23 cellular contexts compared by ENCODE assay signal in genomic region chr10:67119648-67120047, GRCh38.
DNase-seq lines count a peak whose midpoint lies in the region; FAIRE-seq and TF ChIP-seq lines count a peak whose summit lies in the region.
"Had no signal": no experiment of that assay in that cellular context is flagged by ENCODE, and none has a peak within 500 bp of the region (broad histone marks: within the 10 kb centered on the region; RNA-seq: fewer than 3 reads in every experiment).

No MANE protein-coding gene starts in this region.

- H3K4me3 ChIP-seq in astrocyte (ENCODE audit: insufficient read depth, low read depth, low read length): no peak overlapping the region
- H3K4me3 ChIP-seq: A549, K562 had no signal

- no peaks in the 10 kb centered on the region for H3K9me3 Mint-ChIP-seq in astrocyte (ENCODE audit: unreplicated experiment)

- H3K4me3 Mint-ChIP-seq in astrocyte (ENCODE audit: unreplicated experiment): no peak overlapping the region

- no peak for TF ChIP-seq CTCF in astrocyte (IDR thresholded peaks at IDR 0.05; ENCODE audit: insufficient read depth, low read depth, low read length)

- no peaks in the 10 kb centered on the region for H3K27me3 Mint-ChIP-seq in astrocyte (ENCODE audit: low read depth, unreplicated experiment)

- DNase-seq in NCI-H226: peak; percentile 28
- peak; percentile 1 for DNase-seq in astrocyte (ENCODE audit: low read depth)
- DNase-seq in iris pigment epithelial cell (ENCODE audit: low read depth): peak; percentile 46
- DNase-seq in renal cortical epithelial cell (ENCODE audit: low read depth): peak; percentile 15
- no peak for DNase-seq in middle frontal gyrus (ENCODE audit: extremely low spot score, low spot score)
- DNase-seq in amniotic stem cell (lab: John Stamatoyannopoulos, UW): no peak
- no peak for DNase-seq in NCI-H510A (lab: John Stamatoyannopoulos, UW)
- DNase-seq in NOMO-1 (lab: John Stamatoyannopoulos, UW; ENCODE audit: unreplicated experiment in 2 of 2): no peak
- DNase-seq: BE2C, EL, GF-D8, GOT3, HCEC 1CT, NCI-H1092, NCI-H1436 treated with DMSO at 0.1 percent for 48 hours, NCI-H1930, NCI-H345, NCI-H526, Right ventricle myocardium superior had no signal

- no peaks in the 10 kb centered on the region for H3K36me3 ChIP-seq in astrocyte (ENCODE audit: insufficient read depth, low read length)
- H3K36me3 ChIP-seq: BE2C had no signal

- H3K79me2 ChIP-seq in astrocyte (ENCODE audit: insufficient read depth, low read length): no peaks in the 10 kb centered on the region

- H3K9ac ChIP-seq in astrocyte (ENCODE audit: low read length): no peak overlapping the region

- no peaks in the 10 kb centered on the region for H3K27me3 ChIP-seq in astrocyte (ENCODE audit: insufficient read depth, low read length)
- H3K27me3 ChIP-seq: BE2C had no signal

- no peak for FAIRE-seq in astrocyte (lab: Jason Lieb, UNC)
- FAIRE-seq: A549, D721Med, HepG2, K562 had no signal

- H3K4me1 ChIP-seq in astrocyte (ENCODE audit: insufficient read depth, low read length): peaks cover 3% of the 10 kb centered on the region

- no peaks in the 10 kb centered on the region for H3K9me3 ChIP-seq in astrocyte (ENCODE audit: insufficient read depth, low read depth, low read length)
- H3K9me3 ChIP-seq: A549, BE2C had no signal

- H2AFZ ChIP-seq in astrocyte (ENCODE audit: low read depth, low read length): no peak overlapping the region

- H3K4me2 ChIP-seq in astrocyte (ENCODE audit: low read length): no peak overlapping the region
- H3K4me2 ChIP-seq: A549 had no signal

- H3K27ac Mint-ChIP-seq in astrocyte (ENCODE audit: unreplicated experiment): no peak overlapping the region

- H3K4me1 Mint-ChIP-seq in astrocyte (ENCODE audit: low read depth, unreplicated experiment): peaks cover 2% of the 10 kb centered on the region

- H4K20me1 ChIP-seq in astrocyte (ENCODE audit: insufficient read depth, low read length): no peaks in the 10 kb centered on the region

- no peaks in the 10 kb centered on the region for H3K36me3 Mint-ChIP-seq in astrocyte (ENCODE audit: low read depth, unreplicated experiment)

- H3K27ac ChIP-seq in astrocyte (ENCODE audit: low read depth, low read length): no peak overlapping the region
- H3K27ac ChIP-seq: A549 had no signal

Comparison
In these comparisons a context has a peak if more than half of its experiments do, and no peak if none do; other contexts are left out.
1. DNase-seq: peak in NCI-H226 (single experiment), astrocyte (single experiment), iris pigment epithelial cell (single experiment) and renal cortical epithelial cell (single experiment); none in middle frontal gyrus (single experiment), amniotic stem cell (single experiment), NCI-H510A (single experiment) and NOMO-1 (0 of 2).